8 cellular contexts compared by ENCODE assay signal in the genomic region with DNA sequence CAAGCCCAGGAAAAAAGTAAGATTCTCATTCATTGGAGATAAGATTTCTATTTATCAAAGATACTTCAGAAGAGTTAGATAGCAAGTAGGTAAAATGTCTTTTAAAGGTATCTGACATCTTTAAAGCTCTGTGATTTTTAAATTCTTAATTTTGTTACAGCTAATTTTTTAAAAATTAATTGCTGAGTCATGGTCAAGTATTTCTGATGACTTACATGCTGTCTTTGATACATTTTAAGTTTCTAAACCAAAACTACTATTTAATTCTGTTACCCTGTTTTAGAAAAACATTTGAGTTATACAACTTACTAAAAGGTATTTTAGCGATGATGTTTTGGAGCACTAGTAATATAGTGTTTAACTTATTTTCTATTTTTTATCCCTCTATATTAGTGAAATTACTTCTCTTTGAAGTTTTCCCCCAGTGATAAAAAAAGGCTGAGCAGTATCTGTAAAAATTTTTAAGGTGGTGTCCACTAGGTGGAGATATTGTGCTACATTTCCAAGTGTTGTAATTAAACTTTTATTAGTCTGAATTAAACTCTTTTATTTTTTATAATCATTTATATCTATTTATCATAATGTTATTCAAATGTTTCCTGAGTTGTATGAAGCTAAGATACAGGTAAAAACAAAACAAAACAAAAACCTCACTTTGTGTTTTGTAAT. TPM values are rescaled to one million over a fixed set of nuclear protein-coding genes. Genes with fewer than 3 reads are reported as not detected.
A peak's percentile ranks its signal among the peaks of the same experiment; 100 is the strongest.
DNase-seq lines count a peak whose midpoint lies in the region; ATAC-seq, FAIRE-seq and TF ChIP-seq lines count a peak whose summit lies in the region.

No MANE protein-coding gene starts in this region.

- no peak overlapping the region for H2BK15ac ChIP-seq in mesendoderm (replicated peaks; ENCODE audit: low read depth)

- no peak for FAIRE-seq in GM12892 (lab: Jason Lieb, UNC)

- no peak overlapping the region for H3K27ac ChIP-seq in body of pancreas
- H3K27ac ChIP-seq in mesendoderm (ENCODE audit: low read depth, low read length) = no peak overlapping the region

- H2AK5ac ChIP-seq in mesendoderm (ENCODE audit: low read length) = no peak overlapping the region

- H2BK120ac ChIP-seq in mesendoderm (ENCODE audit: low read depth, low read length) = no peak overlapping the region

- H3K4me3 ChIP-seq in body of pancreas (no peak overlapping the region), mesendoderm (ENCODE audit: low read length) (no peak overlapping the region)

- no peak overlapping the region for H3K4me2 ChIP-seq in mesendoderm (ENCODE audit: low read length)

- H4K5ac ChIP-seq in mesendoderm (ENCODE audit: low read length) = no peak overlapping the region

- H2BK5ac ChIP-seq in mesendoderm (ENCODE audit: low read length) = no peak overlapping the region

- ATAC-seq in body of pancreas (no peak), HG03025 (IDR thresholded peaks at IDR 0.05; ENCODE audit: low FRiP score, unreplicated experiment) (no peak), HG03045 (IDR thresholded peaks at IDR 0.05; ENCODE audit: unreplicated experiment) (no peak)

- no peaks in the 10 kb centered on the region for H3K36me3 ChIP-seq in body of pancreas (replicated peaks in 1 of 2; ENCODE audit: insufficient read depth in 1 of 2, low read depth in 2 of 2)
- no peaks in the 10 kb centered on the region for H3K36me3 ChIP-seq in mesendoderm (ENCODE audit: control insufficient read depth, insufficient read depth, low read length)

- WGBS in body of pancreas, 2 donors = 12 to 23% methylated on average over 1 of the region's 1 CpG
- no CpG with 5 or more reads among the region's 1 CpG for WGBS in mesendoderm (ENCODE audit: extremely low coverage, insufficient coverage, low lambda C conversion rate)

- no peaks in the 10 kb centered on the region for H3K4me1 ChIP-seq in body of pancreas
- H3K4me1 ChIP-seq in mesendoderm (ENCODE audit: control insufficient read depth, low read depth, low read length) = no peaks in the 10 kb centered on the region

- TF ChIP-seq POLR2A in body of pancreas (IDR thresholded peaks at IDR 0.05) (no peak), GM12892 (IDR thresholded peaks at IDR 0.05; ENCODE audit: low read depth, low read length) (no peak)

- H3K9ac ChIP-seq in mesendoderm (ENCODE audit: low read length) = no peak overlapping the region

- intact Hi-C loops in body of pancreas (cut with DNase I) = no loop called here

- peak; percentile 15 for DNase-seq in Daoy (ENCODE audit: low read depth)
- DNase-seq in Kasumi-1 (lab: John Stamatoyannopoulos, UW) = peak; percentile 30 to 55
- no peak for DNase-seq in body of pancreas
- peak; percentile 19 for DNase-seq in mesendoderm
- no peak for DNase-seq in stimulated activated CD4-positive, alpha-beta T cell treated with anti-CD3 and anti-CD28 coated beads, Interleukin-2, amount 100 ng/mL, for 48 hours
- DNase-seq in GM12892 (ENCODE audit: insufficient read length) = no peak

- no peak overlapping the region for H3K23ac ChIP-seq in mesendoderm (ENCODE audit: low read length)

- H3K9me3 ChIP-seq in body of pancreas = no peaks in the 10 kb centered on the region

- no peak overlapping the region for H3K18ac ChIP-seq in mesendoderm (ENCODE audit: low read length)

- H3K27me3 ChIP-seq in body of pancreas = no peaks in the 10 kb centered on the region
- H3K27me3 ChIP-seq in mesendoderm (ENCODE audit: insufficient read depth, low read length, poor library complexity) = no peaks in the 10 kb centered on the region

- H3K4ac ChIP-seq in mesendoderm (ENCODE audit: low read depth, low read length) = no peak overlapping the region

- H4K8ac ChIP-seq in mesendoderm (ENCODE audit: low read depth, low read length) = no peak overlapping the region

- no peaks in the 10 kb centered on the region for H3K79me1 ChIP-seq in mesendoderm (ENCODE audit: low read length)

- peak in 6 of 7 experiments; percentile 22 to 54 (median 32) for TF ChIP-seq CTCF in body of pancreas (IDR thresholded peaks at IDR 0.05)

- no peak overlapping the region for H3K56ac ChIP-seq in mesendoderm (ENCODE audit: low read length)

- no peaks in the 10 kb centered on the region for H3K79me2 ChIP-seq in mesendoderm (ENCODE audit: control insufficient read depth, insufficient read depth, low read length)

RNA-seq across cellular contexts. Expression of a gene that starts 11.5 kb away (rescaled TPM):
- 6.7 and 10.6 TPM in 2 replicates for total RNA-seq in Daoy (2014; rRNA removed; shearing (Covaris generic))
- 1 to 10 TPM; 1.6 to 8.0 TPM for total RNA-seq in body of pancreas
- polyA plus RNA-seq in mesendoderm (2013, experiment 1 of 2) = 4.4 TPM
- polyA plus RNA-seq in mesendoderm (2013, experiment 2 of 2) = 4.6 TPM
- polyA plus RNA-seq in GM12892 (2012; ENCODE audit: missing spikeins) = 9.6 TPM

Comparison
In these comparisons a context has a peak if more than half of its experiments do, and no peak if none do; other contexts are left out.
1. DNase-seq: peak in Daoy (single experiment), Kasumi-1 (2 of 2) and mesendoderm (single experiment); none in body of pancreas (0 of 4), stimulated activated CD4-positive, alpha-beta T cell treated with anti-CD3 and anti-CD28 coated beads, Interleukin-2, amount 100 ng/mL, for 48 hours (0 of 2) and GM12892 (single experiment).